ENCODE assay signal across 8 cellular contexts in the genomic region with DNA sequence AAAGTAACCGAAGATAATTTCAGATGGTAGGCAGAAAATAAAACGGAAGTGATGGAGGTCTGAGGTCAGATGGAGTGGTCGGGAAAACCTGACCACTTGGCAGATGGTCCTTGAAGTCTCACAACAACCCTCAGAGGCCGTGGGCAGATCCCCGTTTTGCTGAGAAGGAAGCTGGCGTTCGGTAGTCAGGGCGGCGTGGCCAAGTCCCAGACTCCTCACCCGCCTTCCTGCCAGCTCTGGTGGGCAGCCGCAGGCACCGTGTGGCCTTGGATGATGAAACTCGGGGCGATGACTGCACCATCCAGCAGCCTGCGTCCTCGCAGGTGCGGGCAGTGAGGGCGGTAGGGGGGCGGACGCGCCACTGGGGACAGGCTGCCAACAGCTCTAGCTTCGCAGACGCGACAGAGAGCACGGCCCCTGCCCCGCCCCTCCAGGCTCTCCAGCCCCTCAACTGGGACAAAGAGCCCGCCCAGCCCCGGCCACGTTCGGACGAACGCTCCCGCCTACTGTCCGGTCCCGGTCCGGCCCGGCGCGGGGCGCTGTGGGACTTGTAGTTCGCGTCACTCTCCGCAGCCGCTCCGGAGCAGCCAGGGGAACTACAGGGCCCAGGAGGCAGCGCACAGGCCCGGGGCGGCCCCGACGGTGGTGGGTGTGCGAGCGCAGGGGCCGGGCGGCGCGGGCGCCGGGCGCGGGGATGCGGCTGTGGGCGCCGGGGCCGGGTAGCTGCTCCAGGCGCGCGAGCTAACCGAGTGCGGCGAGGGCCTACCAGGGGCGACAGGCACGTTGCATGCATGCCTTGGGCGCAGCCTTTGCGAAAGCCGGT. TPM values are rescaled to one million over a fixed set of nuclear protein-coding genes. Genes with fewer than 3 reads are reported as not detected.
A peak's percentile ranks its signal among the peaks of the same experiment; 100 is the strongest.
DNase-seq lines count a peak whose midpoint lies in the region; ATAC-seq and TF ChIP-seq lines count a peak whose summit lies in the region.

A gene with protein sequence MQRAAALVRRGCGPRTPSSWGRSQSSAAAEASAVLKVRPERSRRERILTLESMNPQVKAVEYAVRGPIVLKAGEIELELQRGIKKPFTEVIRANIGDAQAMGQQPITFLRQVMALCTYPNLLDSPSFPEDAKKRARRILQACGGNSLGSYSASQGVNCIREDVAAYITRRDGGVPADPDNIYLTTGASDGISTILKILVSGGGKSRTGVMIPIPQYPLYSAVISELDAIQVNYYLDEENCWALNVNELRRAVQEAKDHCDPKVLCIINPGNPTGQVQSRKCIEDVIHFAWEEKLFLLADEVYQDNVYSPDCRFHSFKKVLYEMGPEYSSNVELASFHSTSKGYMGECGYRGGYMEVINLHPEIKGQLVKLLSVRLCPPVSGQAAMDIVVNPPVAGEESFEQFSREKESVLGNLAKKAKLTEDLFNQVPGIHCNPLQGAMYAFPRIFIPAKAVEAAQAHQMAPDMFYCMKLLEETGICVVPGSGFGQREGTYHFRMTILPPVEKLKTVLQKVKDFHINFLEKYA (plus strand): TSS at position 673 of the 823 bp plus-strand sequence. CDS start 354 bp downstream, outside the sequence.

- DNase-seq in BE2C = peak; percentile 99
- DNase-seq in NCI-H460 (ENCODE audit: extremely low read depth, low read depth) = peak; percentile 96
- DNase-seq in activated CD4-positive, alpha-beta T cell treated with anti-CD3 and anti-CD28 coated beads for 4 hours = peak; percentile 68 to 77
- peak; percentile 98 for DNase-seq in kidney tubule cell (ENCODE audit: low spot score)
- DNase-seq in stimulated activated CD4-positive, alpha-beta T cell treated with anti-CD3 and anti-CD28 coated beads, Interleukin-1b, Interleukin-23, amount 100 ng/mL, for 1 hour (ENCODE audit: low read depth in 2 of 2) = peak; percentile 3 to 53

- TF ChIP-seq CTCF in BE2C (IDR thresholded peaks at IDR 0.05; ENCODE audit: low read depth, low read length) = no peak

- H3K36me3 ChIP-seq in BE2C = no peaks in the 10 kb centered on the region

- peak within 1 kb of the TSS; percentile 84 for H3K27ac ChIP-seq in cingulate gyrus (ENCODE audit: low read depth, low read length)

- peak; percentile 94 for ATAC-seq in HG03378 (IDR thresholded peaks at IDR 0.05; ENCODE audit: unreplicated experiment)

- H3K9me3 ChIP-seq in BE2C = no peaks in the 10 kb centered on the region

- no peaks in the 10 kb centered on the region for H3K27me3 ChIP-seq in BE2C

- TF ChIP-seq POLR2A in GM19099 (IDR thresholded peaks at IDR 0.05; ENCODE audit: extremely low read depth, insufficient read length, low read depth) = peak; percentile 67

- H3K4me1 ChIP-seq in BE2C = peaks cover 9% of the 10 kb centered on the region

- peak within 1 kb of the TSS; percentile 77 for H3K4me3 ChIP-seq in BE2C (ENCODE audit: low read depth, low read length)

RNA-seq across cellular contexts. Expression of the gene that starts here (rescaled TPM):
- polyA plus RNA-seq in BE2C (2012; ENCODE audit: insufficient read depth, insufficient read length, low read depth) = 79.1 TPM
- total RNA-seq in NCI-H460 (2014; rRNA removed; shearing (Covaris generic)) = 22.9 and 23.3 TPM in 2 replicates
- 45.3 and 49.2 TPM in 2 replicates for polyA plus RNA-seq in NCI-H460 (2014; cell fraction: nucleus; rRNA removed)

Comparison
In these comparisons a context has a peak if more than half of its experiments do, and no peak if none do; other contexts are left out.
1. Peak in every context shown above with its lines: DNase-seq, ATAC-seq, H3K4me3 ChIP-seq and H3K27ac ChIP-seq.
2. DNase-seq: peak in every context shown above with its lines; median percentile 99 in BE2C; 98 in kidney tubule cell; 96 in NCI-H460; 72 in activated CD4-positive, alpha-beta T cell treated with anti-CD3 and anti-CD28 coated beads for 4 hours; 28 in stimulated activated CD4-positive, alpha-beta T cell treated with anti-CD3 and anti-CD28 coated beads, Interleukin-1b, Interleukin-23, amount 100 ng/mL, for 1 hour.